In genomic region chr1:216932424-216932823, GRCh38 we compare ENCODE assay signal across 30 cellular contexts.
"Had no signal": no experiment of that assay in that cellular context is flagged by ENCODE, and none has a peak within 500 bp of the region (broad histone marks: within the 10 kb centered on the region; RNA-seq: fewer than 3 reads in every experiment).

No MANE protein-coding gene starts in this region.

- H3K4me2 ChIP-seq: hepatocyte, neural progenitor cell, smooth muscle cell had no signal

- H3K9ac ChIP-seq: neural progenitor cell had no signal

- H3K79me2 ChIP-seq: hepatocyte had no signal

- H3K4me3 ChIP-seq: hepatocyte, left lung, lower lobe of right lung, neural progenitor cell, ovary, right atrium auricular region, right lobe of liver, smooth muscle cell, stomach, testis, thyroid gland, transverse colon, upper lobe of left lung, vagina had no signal

- H3K4me1 ChIP-seq: left lung, lower lobe of right lung, right atrium auricular region, right lobe of liver, stomach, testis, transverse colon, upper lobe of left lung, vagina had no signal

- H3K27ac ChIP-seq: hepatocyte, left lung, lower lobe of right lung, neural progenitor cell, neutrophil, ovary, right atrium auricular region, right lobe of liver, stomach, testis, thyroid gland, transverse colon, upper lobe of left lung, vagina had no signal

- H2AFZ ChIP-seq: hepatocyte, neural progenitor cell had no signal

- H3K27me3 ChIP-seq: left lung, neural progenitor cell, neutrophil, ovary, right atrium auricular region, right lobe of liver, stomach, testis, thyroid gland, transverse colon, upper lobe of left lung, vagina had no signal

- FAIRE-seq: keratinocyte had no signal

- H3K9me3 ChIP-seq: left lung, lower lobe of right lung, neutrophil, ovary, right atrium auricular region, right lobe of liver, stomach, testis, thyroid gland, transverse colon, upper lobe of left lung, vagina had no signal

- H3K36me3 ChIP-seq: left lung, lower lobe of right lung, neural progenitor cell, neutrophil, ovary, right atrium auricular region, right lobe of liver, stomach, thyroid gland, transverse colon, upper lobe of left lung, vagina had no signal

- ATAC-seq: left colon; left lung; lower lobe of right lung; natural killer cell; right lobe of liver; stimulated activated memory B cell treated with anti-CD40 and anti-IgM and Interleukin-4, amounts not matched to agents 10 μg/mL and 1 μg/mL and 100 μg/mL, for 72 hours had no signal

- DNase-seq: kidney glomerular epithelial cell; left colon; left lung; lower lobe of right lung; mammary epithelial cell; mesenchymal stem cell; naive B cell; natural killer cell; nephron progenitor cell; occipital lobe; ovary; right lobe of liver; stimulated activated CD4-positive, alpha-beta T cell treated with anti-CD3 and anti-CD28 coated beads, Interleukin-1b, Interleukin-23, amount 100 ng/mL, for 48 hours; stimulated activated CD4-positive, alpha-beta T cell treated with anti-CD3 and anti-CD28 coated beads, Interleukin-2, amount 100 ng/mL, for 48 hours; stimulated activated CD4-positive, alpha-beta T cell treated with anti-CD3 and anti-CD28 coated beads, Interleukin-4, amount 100 ng/mL, for 4 hours; stimulated activated CD8-positive, alpha-beta memory T cell treated with anti-CD3 and anti-CD28 coated beads, Interleukin-4, amount 100 ng/mL, for 48 hours; stimulated activated naive CD4-positive, alpha-beta T cell treated with Interleukin-2 at 50 U/mL for 16 hours; stomach; testis; thyroid gland; transverse colon; upper lobe of left lung had no signal
